Comparison of ENCODE assay signal across 2 cellular contexts in genomic region chr1:185694081-185694480, GRCh38.
TF ChIP-seq lines count a peak whose summit lies in the region.

No MANE protein-coding gene starts in this region.

TF ChIP-seq in GM23338, 12 proteins besides CTCF, POLR2A, EP300 and RAD21 (continued from another document):
- no peak for TF ChIP-seq REST (IDR thresholded peaks at IDR 0.05; ENCODE audit: unreplicated experiment)
- TF ChIP-seq POLR2AphosphoS5 (IDR thresholded peaks at IDR 0.05; ENCODE audit: low read depth), result no peak
- no peak for TF ChIP-seq ETS1 (IDR thresholded peaks at IDR 0.05)
- no peak for TF ChIP-seq EZH2phosphoT487 (IDR thresholded peaks at IDR 0.05; ENCODE audit: unreplicated experiment)
- no peak for TF ChIP-seq CREB1 (CRISPR knock-in tag; IDR thresholded peaks at IDR 0.05; ENCODE audit: low read depth)
- TF ChIP-seq ZNF462 (CRISPR knock-in tag; IDR thresholded peaks at IDR 0.05), result no peak
- no peak; the same call in 1 of the 2 replicates for TF ChIP-seq NANOG (IDR thresholded peaks at IDR 0.05; ENCODE audit: borderline replicate concordance)
- no peak for TF ChIP-seq JUNB (IDR thresholded peaks at IDR 0.05; ENCODE audit: unreplicated experiment)
- no peak for TF ChIP-seq ZNF114 (CRISPR knock-in tag; IDR thresholded peaks at IDR 0.05)

TF ChIP-seq in H1, 55 proteins besides CTCF, POLR2A, EP300 and RAD21 (continued from another document):
- TF ChIP-seq, protein P1, sequence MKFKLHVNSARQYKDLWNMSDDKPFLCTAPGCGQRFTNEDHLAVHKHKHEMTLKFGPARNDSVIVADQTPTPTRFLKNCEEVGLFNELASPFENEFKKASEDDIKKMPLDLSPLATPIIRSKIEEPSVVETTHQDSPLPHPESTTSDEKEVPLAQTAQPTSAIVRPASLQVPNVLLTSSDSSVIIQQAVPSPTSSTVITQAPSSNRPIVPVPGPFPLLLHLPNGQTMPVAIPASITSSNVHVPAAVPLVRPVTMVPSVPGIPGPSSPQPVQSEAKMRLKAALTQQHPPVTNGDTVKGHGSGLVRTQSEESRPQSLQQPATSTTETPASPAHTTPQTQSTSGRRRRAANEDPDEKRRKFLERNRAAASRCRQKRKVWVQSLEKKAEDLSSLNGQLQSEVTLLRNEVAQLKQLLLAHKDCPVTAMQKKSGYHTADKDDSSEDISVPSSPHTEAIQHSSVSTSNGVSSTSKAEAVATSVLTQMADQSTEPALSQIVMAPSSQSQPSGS (IDR thresholded peaks at IDR 0.05; ENCODE audit: low read length), result no peak
- no peak for TF ChIP-seq KDM4A (IDR thresholded peaks at IDR 0.05; ENCODE audit: low read depth, low read length, severe bottlenecking)
- TF ChIP-seq SP1 (IDR thresholded peaks at IDR 0.05; ENCODE audit: low read depth, low read length), result no peak
- TF ChIP-seq TAF7 (optimal IDR thresholded peaks at IDR 0.05; ENCODE audit: borderline replicate concordance, low read depth, low read length), result no peak
- no peak for TF ChIP-seq CBX5 (IDR thresholded peaks at IDR 0.05; ENCODE audit: low read depth, low read length)
